In genomic region chr7:95527033-95527775, GRCh38 we compare ENCODE assay signal across 8 cellular contexts. TPM values are rescaled to one million over a fixed set of nuclear protein-coding genes. Genes with fewer than 3 reads are reported as not detected.
DNase-seq lines count a peak whose midpoint lies in the region; ATAC-seq and TF ChIP-seq lines count a peak whose summit lies in the region.

No MANE protein-coding gene starts in this region.

- no peak overlapping the region for H3K27ac Mint-ChIP-seq in activated CD4-positive, alpha-beta T cell treated with anti-CD3 and anti-CD28 coated beads, Interleukin-2, amount 10 ng/mL, durations not matched to agents 7 days and 5 days
- no peak overlapping the region for H3K27ac Mint-ChIP-seq in activated CD8-positive, alpha-beta T cell treated with anti-CD3 and anti-CD28 coated beads, Interleukin-2, amount 10 ng/mL, durations not matched to agents 7 days and 5 days

- POLR2A ChIA-PET in activated CD4-positive, alpha-beta T cell treated with anti-CD3 and anti-CD28 coated beads, Interleukin-2, amount 10 ng/mL, durations not matched to agents 7 days and 5 days (lab: Charles Lee): no interaction called here
- POLR2A ChIA-PET in activated CD8-positive, alpha-beta T cell treated with anti-CD3 and anti-CD28 coated beads, Interleukin-2, amount 10 ng/mL, durations not matched to agents 7 days and 5 days (lab: Charles Lee): no interaction called here

- H3K9me3 ChIP-seq in heart right ventricle (no peaks in the 10 kb centered on the region), prostate gland (no peaks in the 10 kb centered on the region)

- TF ChIP-seq CTCF in heart right ventricle (IDR thresholded peaks at IDR 0.05): peak; percentile 82 to 96 (median 90)
- TF ChIP-seq CTCF in prostate gland (IDR thresholded peaks at IDR 0.05): peak; percentile 78 to 90 (median 84)

- H3K4me3 Mint-ChIP-seq in activated CD4-positive, alpha-beta T cell treated with anti-CD3 and anti-CD28 coated beads, Interleukin-2, amount 10 ng/mL, durations not matched to agents 7 days and 5 days: no peak overlapping the region
- H3K4me3 Mint-ChIP-seq in activated CD8-positive, alpha-beta T cell treated with anti-CD3 and anti-CD28 coated beads, Interleukin-2, amount 10 ng/mL, durations not matched to agents 7 days and 5 days: no peak overlapping the region

- peak; percentile 22 for DNase-seq in activated CD4-positive, alpha-beta T cell treated with anti-CD3 and anti-CD28 coated beads, Interleukin-2, amount 10 ng/mL, durations not matched to agents 7 days and 5 days
- no peak for DNase-seq in activated CD4-positive, alpha-beta T cell treated with anti-CD3 and anti-CD28 coated beads, Interleukin-2, amount 50 U/mL, for 4 hours
- peak; percentile 37 for DNase-seq in NCI-H2107 (lab: John Stamatoyannopoulos, UW)
- peak; percentile 31 for DNase-seq in activated CD8-positive, alpha-beta T cell treated with anti-CD3 and anti-CD28 coated beads, Interleukin-2, amount 10 ng/mL, durations not matched to agents 7 days and 5 days
- DNase-seq in heart right ventricle: peak in 1 of 2 donors; percentile 65
- peak; percentile 50 for DNase-seq in prostate gland (ENCODE audit: low spot score)

- TF ChIP-seq POLR2A in prostate gland (IDR thresholded peaks at IDR 0.05): no peak
- TF ChIP-seq POLR2A in GM18505 (IDR thresholded peaks at IDR 0.05; ENCODE audit: borderline replicate concordance, extremely low read depth, insufficient read depth, insufficient read length): no peak

- intact Hi-C loops in heart right ventricle (cut with DNase I) (loop anchor here (1.0 to 5.0 kb wide), 5 partner anchors 158 to 160 kb away; no protein-coding TSS in a partner anchor), prostate gland (cut with DNase I) (loop anchor here (2.0 kb wide), 1 partner anchor 158 kb away; no protein-coding TSS in a partner anchor)

- H3K27me3 Mint-ChIP-seq in activated CD4-positive, alpha-beta T cell treated with anti-CD3 and anti-CD28 coated beads, Interleukin-2, amount 10 ng/mL, durations not matched to agents 7 days and 5 days: peaks cover 16% of the 10 kb centered on the region
- peaks cover 10% of the 10 kb centered on the region for H3K27me3 Mint-ChIP-seq in activated CD8-positive, alpha-beta T cell treated with anti-CD3 and anti-CD28 coated beads, Interleukin-2, amount 10 ng/mL, durations not matched to agents 7 days and 5 days (ENCODE audit: low read depth)

- ATAC-seq in HG02798 (IDR thresholded peaks at IDR 0.05; ENCODE audit: poor library complexity, unreplicated experiment): peak; percentile 71
- ATAC-seq in activated CD8-positive, alpha-beta T cell treated with anti-CD3 and anti-CD28 coated beads, Interleukin-2, amount 10 ng/mL, durations not matched to agents 7 days and 5 days: no peak
- ATAC-seq in heart right ventricle: peak; percentile 80 to 93 (median 86)
- ATAC-seq in GM18505 (IDR thresholded peaks at IDR 0.05; ENCODE audit: unreplicated experiment): no peak

- no peak overlapping the region for H3K27ac ChIP-seq in heart right ventricle
- H3K27ac ChIP-seq in prostate gland: no peak overlapping the region

- H3K36me3 Mint-ChIP-seq in activated CD4-positive, alpha-beta T cell treated with anti-CD3 and anti-CD28 coated beads, Interleukin-2, amount 10 ng/mL, durations not matched to agents 7 days and 5 days (ENCODE audit: low read depth): no peaks in the 10 kb centered on the region
- H3K36me3 Mint-ChIP-seq in activated CD8-positive, alpha-beta T cell treated with anti-CD3 and anti-CD28 coated beads, Interleukin-2, amount 10 ng/mL, durations not matched to agents 7 days and 5 days (ENCODE audit: low read depth): no peaks in the 10 kb centered on the region

- H3K4me3 ChIP-seq in heart right ventricle (no peak overlapping the region), prostate gland (no peak overlapping the region)

- H3K4me1 Mint-ChIP-seq in activated CD4-positive, alpha-beta T cell treated with anti-CD3 and anti-CD28 coated beads, Interleukin-2, amount 10 ng/mL, durations not matched to agents 7 days and 5 days: no peaks in the 10 kb centered on the region
- H3K4me1 Mint-ChIP-seq in activated CD8-positive, alpha-beta T cell treated with anti-CD3 and anti-CD28 coated beads, Interleukin-2, amount 10 ng/mL, durations not matched to agents 7 days and 5 days (ENCODE audit: low read depth): no peaks in the 10 kb centered on the region

- no peaks in the 10 kb centered on the region for H3K36me3 ChIP-seq in heart right ventricle
- H3K36me3 ChIP-seq in prostate gland: no peaks in the 10 kb centered on the region

- CTCF ChIA-PET in activated CD4-positive, alpha-beta T cell treated with anti-CD3 and anti-CD28 coated beads, Interleukin-2, amount 10 ng/mL, durations not matched to agents 7 days and 5 days (lab: Charles Lee): no interaction called here
- CTCF ChIA-PET in activated CD8-positive, alpha-beta T cell treated with anti-CD3 and anti-CD28 coated beads, Interleukin-2, amount 10 ng/mL, durations not matched to agents 7 days and 5 days (lab: Charles Lee): interaction anchor here (0.9 to 5.3 kb wide), 8 partner anchors 8 to 344 kb away, joined by 4 to 41 read pairs (median 10); no protein-coding TSS in a partner anchor

- peaks cover 0 to 17% (median 12%) of the 10 kb centered on the region in 9 donors for H3K4me1 ChIP-seq in heart right ventricle
- no peaks in the 10 kb centered on the region for H3K4me1 ChIP-seq in prostate gland (replicated peaks)

- H3K27me3 ChIP-seq in heart right ventricle (no peaks in the 10 kb centered on the region), prostate gland (replicated peaks; ENCODE audit: insufficient read depth) (no peaks in the 10 kb centered on the region)

- H3K9me3 Mint-ChIP-seq in activated CD4-positive, alpha-beta T cell treated with anti-CD3 and anti-CD28 coated beads, Interleukin-2, amount 10 ng/mL, durations not matched to agents 7 days and 5 days: no peaks in the 10 kb centered on the region
- H3K9me3 Mint-ChIP-seq in activated CD8-positive, alpha-beta T cell treated with anti-CD3 and anti-CD28 coated beads, Interleukin-2, amount 10 ng/mL, durations not matched to agents 7 days and 5 days (ENCODE audit: insufficient read depth): no peaks in the 10 kb centered on the region

- WGBS in heart right ventricle, 2 donors: 24 to 29% methylated on average over 5 of the region's 5 CpGs
- 31% methylated on average over 5 of the region's 5 CpGs for WGBS in prostate gland

RNA-seq across cellular contexts. Expression of gene ASB4, which starts 41.5 kb away (rescaled TPM):
- not detected for total RNA-seq in activated CD4-positive, alpha-beta T cell treated with anti-CD3 and anti-CD28 coated beads, Interleukin-2, amount 10 ng/mL, durations not matched to agents 7 days and 5 days
- total RNA-seq in activated CD8-positive, alpha-beta T cell treated with anti-CD3 and anti-CD28 coated beads, Interleukin-2, amount 10 ng/mL, durations not matched to agents 7 days and 5 days: not detected
- total RNA-seq in heart right ventricle (1 to 10 TPM; 1.3 to 7.1 (median 3.1) TPM), prostate gland (under 1 TPM in 1 of 2 donors, not detected in 1; 0.57 TPM)
- 1 to 10 TPM in 1 of 2 donors, under 1 TPM in 1; 0.26 to 1.7 TPM for polyA plus RNA-seq in heart right ventricle

Comparison
In these comparisons a context has a peak if more than half of its experiments do, and no peak if none do; other contexts are left out.
1. DNase-seq: peak in activated CD4-positive, alpha-beta T cell treated with anti-CD3 and anti-CD28 coated beads, Interleukin-2, amount 10 ng/mL, durations not matched to agents 7 days and 5 days (single experiment), NCI-H2107 (single experiment), activated CD8-positive, alpha-beta T cell treated with anti-CD3 and anti-CD28 coated beads, Interleukin-2, amount 10 ng/mL, durations not matched to agents 7 days and 5 days (single experiment) and prostate gland (single experiment); none in activated CD4-positive, alpha-beta T cell treated with anti-CD3 and anti-CD28 coated beads, Interleukin-2, amount 50 U/mL, for 4 hours (0 of 2).
2. ATAC-seq: peak in HG02798 (single experiment) and heart right ventricle (8 of 8); none in activated CD8-positive, alpha-beta T cell treated with anti-CD3 and anti-CD28 coated beads, Interleukin-2, amount 10 ng/mL, durations not matched to agents 7 days and 5 days (single experiment) and GM18505 (single experiment).